In genomic region chr1:167627865-167628641, GRCh38 we compare ENCODE assay signal across 8 cellular contexts. TPM values are rescaled to one million over a fixed set of nuclear protein-coding genes. Genes with fewer than 3 reads are reported as not detected.
A peak's percentile ranks its signal among the peaks of the same experiment; 100 is the strongest.
DNase-seq lines count a peak whose midpoint lies in the region; ATAC-seq and TF ChIP-seq lines count a peak whose summit lies in the region.

No MANE protein-coding gene starts in this region.

- peaks cover 4% of the 10 kb centered on the region for H3K9me3 ChIP-seq in KOPT-K1 (ENCODE audit: insufficient read depth, low read length, poor library complexity, severe bottlenecking)

- ATAC-seq in GM21619 (IDR thresholded peaks at IDR 0.05; ENCODE audit: unreplicated experiment) (peak; percentile 58), Right ventricle myocardium superior (ENCODE audit: poor library complexity) (no peak), SK-N-SH treated with all-trans-retinoic acid at 6 μM for 48 hours (no peak; the same call in 2 of the 3 replicates)

- TF ChIP-seq CTCF in GM12865 (IDR thresholded peaks at IDR 0.05; ENCODE audit: insufficient read depth, low read depth, low read length, missing control alignments), result no peak

- H3K4me3 ChIP-seq in GM12865 (ENCODE audit: low read depth, low read length), result peak overlapping the region; percentile 88

- peak; percentile 95 for DNase-seq in GM12865 (ENCODE audit: low read depth)
- peak; percentile 85 for DNase-seq in activated CD4-positive, alpha-beta T cell treated with anti-CD3 and anti-CD28 coated beads for 48 hours
- DNase-seq in Right ventricle myocardium superior, result peak; percentile 48
- DNase-seq in stimulated activated CD8-positive, alpha-beta memory T cell treated with anti-CD3 and anti-CD28 coated beads, Interleukin-2, amount 100 ng/mL, for 48 hours (ENCODE audit: low read depth in 2 of 2), result peak; percentile 60 to 63
- DNase-seq in NCI-H524 (lab: John Stamatoyannopoulos, UW), result no peak

- peak overlapping the region; percentile 100 for H3K27ac ChIP-seq in KOPT-K1 (ENCODE audit: low read depth, low read length, poor library complexity, severe bottlenecking)

- intact Hi-C loops in Right ventricle myocardium superior (cut with DNase I), result no loop called here

- H3K36me3 ChIP-seq in KOPT-K1 (ENCODE audit: insufficient read depth, low read length), result peaks cover 2% of the 10 kb centered on the region

TF ChIP-seq in SK-N-SH treated with all-trans-retinoic acid at 6 μM for 48 hours, 23 proteins besides CTCF, POLR2A, EP300 and RAD21:
- TF ChIP-seq ZFP30 (CRISPR knock-in tag; IDR thresholded peaks at IDR 0.05) (no peak), ISL1 (CRISPR knock-in tag; IDR thresholded peaks at IDR 0.05) (no peak), ZC3H10 (CRISPR knock-in tag; IDR thresholded peaks at IDR 0.05) (no peak), TCF4 (CRISPR knock-in tag; IDR thresholded peaks at IDR 0.05; ENCODE audit: borderline replicate concordance) (no peak), RARB (CRISPR knock-in tag; IDR thresholded peaks at IDR 0.05) (no peak), ESRRG (CRISPR knock-in tag; IDR thresholded peaks at IDR 0.05) (no peak), ARNTL (CRISPR knock-in tag; IDR thresholded peaks at IDR 0.05; ENCODE audit: borderline replicate concordance, low read depth) (no peak), BACH2 (CRISPR knock-in tag; IDR thresholded peaks at IDR 0.05; ENCODE audit: borderline replicate concordance) (no peak), CSRNP3 (CRISPR knock-in tag; IDR thresholded peaks at IDR 0.05) (no peak)

RNA-seq across cellular contexts. Expression of gene RCSD1, which starts 2.0 kb away (rescaled TPM):
- total RNA-seq in Right ventricle myocardium superior, result 42.9 TPM

Comparison
In these comparisons a context has a peak if more than half of its experiments do, and no peak if none do; other contexts are left out.
1. DNase-seq: peak in GM12865 (single experiment), activated CD4-positive, alpha-beta T cell treated with anti-CD3 and anti-CD28 coated beads for 48 hours (single experiment), Right ventricle myocardium superior (single experiment) and stimulated activated CD8-positive, alpha-beta memory T cell treated with anti-CD3 and anti-CD28 coated beads, Interleukin-2, amount 100 ng/mL, for 48 hours (2 of 2); none in NCI-H524 (0 of 2).